10 cellular contexts compared by ENCODE assay signal in the genomic region with DNA sequence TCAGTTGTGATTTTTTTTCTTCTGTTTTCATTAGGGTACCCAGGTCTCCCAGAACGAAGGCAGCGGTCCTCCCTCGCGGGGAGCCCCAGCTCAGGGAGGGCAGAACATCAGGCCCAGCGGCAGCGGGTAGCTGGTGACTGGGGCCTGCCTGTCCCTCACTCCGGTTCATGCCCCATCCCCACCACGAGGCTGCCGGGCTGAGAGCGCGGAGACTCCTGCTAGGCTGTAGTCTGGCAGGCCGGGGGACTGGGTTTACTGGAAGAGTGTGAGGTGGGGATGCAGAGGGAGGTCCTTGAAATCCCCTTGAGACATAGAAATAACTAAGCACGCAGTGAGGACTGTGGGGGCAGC.
DNase-seq lines count a peak whose midpoint lies in the region; ATAC-seq and TF ChIP-seq lines count a peak whose summit lies in the region.
"Had no signal": no experiment of that assay in that cellular context is flagged by ENCODE, and none has a peak within 500 bp of the region (broad histone marks: within the 10 kb centered on the region; RNA-seq: fewer than 3 reads in every experiment).

No MANE protein-coding gene starts in this region.

- peaks cover 14% of the 10 kb centered on the region for H3K4me1 Mint-ChIP-seq in stimulated activated naive CD8-positive, alpha-beta T cell treated with anti-CD3 and anti-CD28 coated beads, Interleukin-15, amount 100 ng/mL, for 72 hours

- TF ChIP-seq CTCF in WI38 (IDR thresholded peaks at IDR 0.05; ENCODE audit: low read depth, low read length): no peak

- peaks cover 65% of the 10 kb centered on the region for H3K27me3 Mint-ChIP-seq in stimulated activated naive CD8-positive, alpha-beta T cell treated with anti-CD3 and anti-CD28 coated beads, Interleukin-15, amount 100 ng/mL, for 72 hours

- no peak for DNase-seq in stimulated activated naive CD8-positive, alpha-beta T cell treated with anti-CD3 and anti-CD28 coated beads, Interleukin-15, amount 100 ng/mL, for 72 hours
- no peak for DNase-seq in stimulated activated naive CD8-positive, alpha-beta T cell treated with anti-CD3 and anti-CD28 coated beads, Interleukin-15, Interleukin-2, amounts not matched to agents 100 U/mL and 50 U/mL, for 24 hours
- DNase-seq in islet precursor cell: peak; percentile 55
- no peak for DNase-seq in NOMO-1 treated with DMSO at 0.1 percent for 48 hours (lab: John Stamatoyannopoulos, UW; ENCODE audit: unreplicated experiment)
- DNase-seq in SW480 (ENCODE audit: low spot score): no peak
- DNase-seq in NCI-H2107 (lab: John Stamatoyannopoulos, UW): no peak
- DNase-seq: DND-41 had no signal

- peaks cover 0 to 14% of the 10 kb centered on the region in 2 donors for H3K9me3 Mint-ChIP-seq in stimulated activated naive CD8-positive, alpha-beta T cell treated with anti-CD3 and anti-CD28 coated beads, Interleukin-15, amount 100 ng/mL, for 72 hours

- peak overlapping the region; percentile 16 for H3K4me3 ChIP-seq in WI38 (ENCODE audit: low read depth, low read length)
- H3K4me3 ChIP-seq: lung had no signal

- peak overlapping the region; percentile 52 to 68 for H3K4me3 Mint-ChIP-seq in stimulated activated naive CD8-positive, alpha-beta T cell treated with anti-CD3 and anti-CD28 coated beads, Interleukin-15, amount 100 ng/mL, for 72 hours

- ATAC-seq in stimulated activated naive CD8-positive, alpha-beta T cell treated with anti-CD3 and anti-CD28 coated beads, Interleukin-15, amount 100 ng/mL, for 72 hours: peak; percentile 33
- ATAC-seq in stimulated activated naive CD8-positive, alpha-beta T cell treated with anti-CD3 and anti-CD28 coated beads, Interleukin-15, Interleukin-2, amounts not matched to agents 100 U/mL and 50 U/mL, for 24 hours: no peak
- ATAC-seq in GM21423 (IDR thresholded peaks at IDR 0.05; ENCODE audit: unreplicated experiment): no peak

- H3K27ac Mint-ChIP-seq in stimulated activated naive CD8-positive, alpha-beta T cell treated with anti-CD3 and anti-CD28 coated beads, Interleukin-15, amount 100 ng/mL, for 72 hours: no peak overlapping the region
